ENCODE assay signal across 8 cellular contexts in the genomic region with DNA sequence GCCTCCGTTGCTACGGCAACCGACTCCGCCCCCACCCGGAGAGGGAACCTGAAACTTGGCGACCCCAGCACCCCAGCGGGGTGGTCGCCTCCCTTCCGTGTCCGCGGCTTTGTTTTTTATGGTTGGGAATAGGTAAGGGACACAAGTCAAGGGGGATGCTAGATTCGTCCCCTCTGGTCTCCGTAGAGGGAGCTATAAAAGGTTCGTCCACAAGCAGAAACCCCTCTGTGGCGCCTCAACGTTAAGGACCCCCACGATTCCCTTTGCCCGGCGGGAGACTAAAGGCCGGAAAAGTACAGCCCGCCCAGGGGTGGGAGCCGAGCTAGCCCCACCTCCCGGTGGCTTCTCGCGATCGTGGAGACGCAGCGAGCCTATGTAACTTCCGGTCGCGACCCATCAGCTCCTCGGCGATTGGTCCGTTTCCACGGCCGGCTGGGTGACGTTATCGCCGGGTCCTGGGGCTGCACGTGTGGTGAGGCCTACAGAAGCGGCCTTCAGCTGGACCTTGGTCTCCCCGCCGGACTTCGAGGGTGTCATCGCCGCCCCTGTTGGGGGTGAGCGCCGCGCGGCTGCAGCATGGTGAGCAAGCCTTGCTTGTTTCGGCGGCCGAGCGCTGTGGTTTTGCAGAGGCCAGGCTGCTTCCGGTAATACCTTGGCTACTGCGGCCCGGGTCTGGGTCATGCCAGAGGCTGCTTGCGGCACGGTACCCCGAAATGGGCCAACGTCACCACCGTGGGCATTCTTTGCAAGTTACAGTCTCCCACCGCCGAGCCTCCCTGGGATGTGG. TPM values are rescaled to one million over a fixed set of nuclear protein-coding genes. Genes with fewer than 3 reads are reported as not detected.
A peak's percentile ranks its signal among the peaks of the same experiment; 100 is the strongest.
DNase-seq lines count a peak whose midpoint lies in the region; ATAC-seq, FAIRE-seq and TF ChIP-seq lines count a peak whose summit lies in the region.

A gene with protein sequence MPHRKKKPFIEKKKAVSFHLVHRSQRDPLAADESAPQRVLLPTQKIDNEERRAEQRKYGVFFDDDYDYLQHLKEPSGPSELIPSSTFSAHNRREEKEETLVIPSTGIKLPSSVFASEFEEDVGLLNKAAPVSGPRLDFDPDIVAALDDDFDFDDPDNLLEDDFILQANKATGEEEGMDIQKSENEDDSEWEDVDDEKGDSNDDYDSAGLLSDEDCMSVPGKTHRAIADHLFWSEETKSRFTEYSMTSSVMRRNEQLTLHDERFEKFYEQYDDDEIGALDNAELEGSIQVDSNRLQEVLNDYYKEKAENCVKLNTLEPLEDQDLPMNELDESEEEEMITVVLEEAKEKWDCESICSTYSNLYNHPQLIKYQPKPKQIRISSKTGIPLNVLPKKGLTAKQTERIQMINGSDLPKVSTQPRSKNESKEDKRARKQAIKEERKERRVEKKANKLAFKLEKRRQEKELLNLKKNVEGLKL (plus strand): TSS at position 437 of the 787 bp plus-strand sequence. CDS start 140 bp downstream, at position 577.

- peaks cover 36% of the 10 kb centered on the region for H3K36me3 ChIP-seq in KOPT-K1 (ENCODE audit: insufficient read depth, low read length)
- peaks cover 27 to 39% (median 35%) of the 10 kb centered on the region in 4 donors for H3K36me3 ChIP-seq in esophagus muscularis mucosa
- peaks cover 30 to 38% of the 10 kb centered on the region in 2 donors for H3K36me3 ChIP-seq in muscle layer of duodenum (ENCODE audit: control insufficient read depth in 1 of 2, insufficient read depth in 2 of 2, low read length in 2 of 2)

- H3K9me3 ChIP-seq in KOPT-K1 (ENCODE audit: insufficient read depth, low read length, poor library complexity, severe bottlenecking) (no peaks in the 10 kb centered on the region), esophagus muscularis mucosa (no peaks in the 10 kb centered on the region), muscle layer of duodenum (ENCODE audit: control insufficient read depth in 1 of 2, low read length in 2 of 2) (no peaks in the 10 kb centered on the region)

- H3K27ac ChIP-seq in KOPT-K1 (ENCODE audit: low read depth, low read length, poor library complexity, severe bottlenecking): peak within 1 kb of the TSS; percentile 89
- peak within 1 kb of the TSS; percentile 92 to 96 (median 95) for H3K27ac ChIP-seq in esophagus muscularis mucosa (replicated peaks in 1 of 4)
- H3K27ac ChIP-seq in muscle layer of duodenum (ENCODE audit: low read length): peak within 1 kb of the TSS; percentile 99

- H3K4me3 ChIP-seq in esophagus muscularis mucosa (peak within 1 kb of the TSS; percentile 73 to 86 (median 78)), muscle layer of duodenum (ENCODE audit: low read depth in 1 of 2, low read length in 2 of 2) (peak within 1 kb of the TSS; percentile 88 to 92)

- DNase-seq in DMS79 (lab: John Stamatoyannopoulos, UW): peak; percentile 91
- peak; percentile 86 for DNase-seq in RCC 7860 (ENCODE audit: low spot score)
- peak; percentile 93 to 95 for DNase-seq in activated T-cell treated with anti-CD3 and anti-CD28 coated beads, Interleukin-2, amount 50 U/mL, for 72 hours
- DNase-seq in esophagus muscularis mucosa (ENCODE audit: extremely low spot score): peak; percentile 99
- DNase-seq in stimulated activated CD8-positive, alpha-beta memory T cell treated with anti-CD3 and anti-CD28 coated beads, Interleukin-7, amount 100 ng/mL, for 4 hours (ENCODE audit: low read depth in 2 of 2): peak; percentile 89 to 90

- peak; percentile 68 for FAIRE-seq in RCC 7860 (lab: Jason Lieb, UNC)

- TF ChIP-seq EP300 in esophagus muscularis mucosa (IDR thresholded peaks at IDR 0.05): no peak

- ATAC-seq in GM21786 (IDR thresholded peaks at IDR 0.05; ENCODE audit: unreplicated experiment): peak; percentile 100
- ATAC-seq in activated T-cell treated with anti-CD3 and anti-CD28 coated beads, Interleukin-2, amount 50 U/mL, for 72 hours (replicated peaks in 1 of 2): peak; percentile 98 to 99

- intact Hi-C loops in esophagus muscularis mucosa (cut with DNase I): loop anchor here (5.0 kb wide), 2 partner anchors 166 to 266 kb away; a partner anchor contains a TSS

- no peaks in the 10 kb centered on the region for H3K9me3 Mint-ChIP-seq in activated T-cell treated with anti-CD3 and anti-CD28 coated beads, Interleukin-2, amount 50 U/mL, for 72 hours

- WGBS in esophagus muscularis mucosa: 0% methylated on average over 11 of the region's 64 CpGs

- peaks cover 31% of the 10 kb centered on the region for H3K4me1 Mint-ChIP-seq in activated T-cell treated with anti-CD3 and anti-CD28 coated beads, Interleukin-2, amount 50 U/mL, for 72 hours (ENCODE audit: low read depth)

- H3K36me3 Mint-ChIP-seq in activated T-cell treated with anti-CD3 and anti-CD28 coated beads, Interleukin-2, amount 50 U/mL, for 72 hours (ENCODE audit: insufficient read depth in 2 of 2): peaks cover 11 to 30% of the 10 kb centered on the region in 2 donors

- H3K4me3 Mint-ChIP-seq in activated T-cell treated with anti-CD3 and anti-CD28 coated beads, Interleukin-2, amount 50 U/mL, for 72 hours: peak within 1 kb of the TSS; percentile 96 to 98

- peak in 1 of 3 experiments; percentile 17 for TF ChIP-seq CTCF in esophagus muscularis mucosa (IDR thresholded peaks at IDR 0.05)

- TF ChIP-seq POLR2A in esophagus muscularis mucosa (IDR thresholded peaks at IDR 0.05; ENCODE audit: low read depth): peak; percentile 18

- H3K27me3 ChIP-seq in esophagus muscularis mucosa: no peaks in the 10 kb centered on the region
- H3K27me3 ChIP-seq in muscle layer of duodenum (ENCODE audit: low read depth, low read length): no peaks in the 10 kb centered on the region

- H3K27ac Mint-ChIP-seq in activated T-cell treated with anti-CD3 and anti-CD28 coated beads, Interleukin-2, amount 50 U/mL, for 72 hours: peak within 1 kb of the TSS; percentile 98

- H3K4me1 ChIP-seq in esophagus muscularis mucosa (peaks cover 11 to 31% (median 22%) of the 10 kb centered on the region in 4 donors), muscle layer of duodenum (ENCODE audit: control insufficient read depth in 1 of 2, insufficient read depth in 2 of 2, low read length in 2 of 2) (peaks cover 6 to 16% of the 10 kb centered on the region in 2 donors)

- no peaks in the 10 kb centered on the region for H3K27me3 Mint-ChIP-seq in activated T-cell treated with anti-CD3 and anti-CD28 coated beads, Interleukin-2, amount 50 U/mL, for 72 hours (ENCODE audit: low read depth)

RNA-seq across cellular contexts. Expression of the gene that starts here (rescaled TPM):
- total RNA-seq in activated T-cell treated with anti-CD3 and anti-CD28 coated beads, Interleukin-2, amount 50 U/mL, for 72 hours: 10 to 100 TPM; 19.9 to 24.2 TPM
- total RNA-seq in esophagus muscularis mucosa: 10 to 100 TPM; 15.0 to 20.0 (median 18.0) TPM

Comparison
In these comparisons a context has a peak if more than half of its experiments do, and no peak if none do; other contexts are left out.
1. Peak in every context shown above with its lines: DNase-seq, ATAC-seq, H3K4me3 ChIP-seq and H3K27ac ChIP-seq.